ENCODE assay signal across 8 cellular contexts in genomic region chr5:142325677-142326479, GRCh38. TPM values are rescaled to one million over a fixed set of nuclear protein-coding genes. Genes with fewer than 3 reads are reported as not detected.
DNase-seq lines count a peak whose midpoint lies in the region; ATAC-seq and TF ChIP-seq lines count a peak whose summit lies in the region.

No MANE protein-coding gene starts in this region.

- H3K9me3 Mint-ChIP-seq in CD4-positive, CD25-positive, alpha-beta regulatory T cell = no peaks in the 10 kb centered on the region
- H3K9me3 Mint-ChIP-seq in mesothelial cell of epicardium (no peaks in the 10 kb centered on the region), type B pancreatic cell (no peaks in the 10 kb centered on the region)

- H3K4me1 Mint-ChIP-seq in CD4-positive, CD25-positive, alpha-beta regulatory T cell = peaks cover 0 to 31% (median 14%) of the 10 kb centered on the region in 4 donors
- H3K4me1 Mint-ChIP-seq in T-helper 17 cell (peaks cover 25% of the 10 kb centered on the region), mesothelial cell of epicardium (peaks cover 55% of the 10 kb centered on the region), type B pancreatic cell (ENCODE audit: unreplicated experiment) (peaks cover 43% of the 10 kb centered on the region)

- H3K27me3 ChIP-seq in CD4-positive, CD25-positive, alpha-beta regulatory T cell (ENCODE audit: control insufficient read depth, insufficient read depth, low read length) = peaks cover 18% of the 10 kb centered on the region
- no peaks in the 10 kb centered on the region for H3K27me3 ChIP-seq in endocrine pancreas (ENCODE audit: control insufficient read depth, insufficient read depth, low read length)

- no peak overlapping the region for H3K27ac ChIP-seq in CD4-positive, CD25-positive, alpha-beta regulatory T cell (ENCODE audit: insufficient read depth, low read length, poor library complexity, severe bottlenecking)

- H3K4me1 ChIP-seq in CD4-positive, CD25-positive, alpha-beta regulatory T cell (ENCODE audit: control insufficient read depth, insufficient read depth, low read length, poor library complexity, severe bottlenecking) = peaks cover 28% of the 10 kb centered on the region
- no peaks in the 10 kb centered on the region for H3K4me1 ChIP-seq in endocrine pancreas (ENCODE audit: control insufficient read depth, insufficient read depth, low read length)

- no peaks in the 10 kb centered on the region for H3K36me3 ChIP-seq in CD4-positive, CD25-positive, alpha-beta regulatory T cell (ENCODE audit: control insufficient read depth, insufficient read depth, low read length)
- H3K36me3 ChIP-seq in endocrine pancreas (ENCODE audit: control insufficient read depth, insufficient read depth, low read length) = no peaks in the 10 kb centered on the region

- peak overlapping the region in 1 of 3 donors; percentile 76 for H3K27ac Mint-ChIP-seq in CD4-positive, CD25-positive, alpha-beta regulatory T cell
- no peak overlapping the region for H3K27ac Mint-ChIP-seq in T-helper 17 cell
- peak overlapping the region; percentile 78 for H3K27ac Mint-ChIP-seq in mesothelial cell of epicardium
- peak overlapping the region; percentile 94 for H3K27ac Mint-ChIP-seq in type B pancreatic cell

- peaks cover 87% of the 10 kb centered on the region for H3K27me3 Mint-ChIP-seq in CD4-positive, CD25-positive, alpha-beta regulatory T cell
- H3K27me3 Mint-ChIP-seq in T-helper 17 cell (peaks cover 53% of the 10 kb centered on the region), mesothelial cell of epicardium (ENCODE audit: low read depth) (peaks cover 66% of the 10 kb centered on the region), type B pancreatic cell (peaks cover 23% of the 10 kb centered on the region)

- DNase-seq in CD4-positive, CD25-positive, alpha-beta regulatory T cell = peak in 1 of 3 donors; percentile 12
- DNase-seq in HPDE6-E6E7 (ENCODE audit: extremely low spot score) (peak; percentile 58), T-helper 17 cell (no peak), mesothelial cell of epicardium (ENCODE audit: low spot score in 2 of 2, unreplicated experiment in 2 of 2) (peak in 1 of 2 experiments; percentile 60), type B pancreatic cell (ENCODE audit: extremely low spot score, unreplicated experiment) (peak; percentile 74)

- no peak overlapping the region for H3K4me3 ChIP-seq in CD4-positive, CD25-positive, alpha-beta regulatory T cell (ENCODE audit: low read depth, low read length)
- no peak overlapping the region for H3K4me3 ChIP-seq in endocrine pancreas (ENCODE audit: control insufficient read depth, insufficient read depth, low read length)

- no peaks in the 10 kb centered on the region for H3K9me3 ChIP-seq in CD4-positive, CD25-positive, alpha-beta regulatory T cell (ENCODE audit: control insufficient read depth in 2 of 2, low read length in 2 of 2)
- H3K9me3 ChIP-seq in T-helper 17 cell (ENCODE audit: control insufficient read depth, low read length, poor library complexity, severe bottlenecking) = no peaks in the 10 kb centered on the region
- H3K9me3 ChIP-seq in endocrine pancreas (ENCODE audit: control insufficient read depth, low read length) = no peaks in the 10 kb centered on the region

- ATAC-seq in CD4-positive, CD25-positive, alpha-beta regulatory T cell (ENCODE audit: low read depth in 2 of 2) = no peak
- no peak for ATAC-seq in T-helper 17 cell
- no peak for ATAC-seq in GM21529 (IDR thresholded peaks at IDR 0.05; ENCODE audit: unreplicated experiment)
- ATAC-seq in GM18520 (IDR thresholded peaks at IDR 0.05; ENCODE audit: unreplicated experiment) = no peak

- no peak for TF ChIP-seq CTCF in mesothelial cell of epicardium (IDR thresholded peaks at IDR 0.05; ENCODE audit: unreplicated experiment)
- TF ChIP-seq CTCF in type B pancreatic cell (conservative IDR thresholded peaks at IDR 0.05) = no peak

- H3K4me3 Mint-ChIP-seq in CD4-positive, CD25-positive, alpha-beta regulatory T cell = peak overlapping the region; percentile 37 to 84 (median 76)
- H3K4me3 Mint-ChIP-seq in T-helper 17 cell (peak overlapping the region; percentile 82), mesothelial cell of epicardium (peak overlapping the region; percentile 79), type B pancreatic cell (peak overlapping the region; percentile 95)

- peak overlapping the region; percentile 87 for H3K9ac ChIP-seq in endocrine pancreas (ENCODE audit: control insufficient read depth, insufficient read depth, low read length)

- H3K36me3 Mint-ChIP-seq in CD4-positive, CD25-positive, alpha-beta regulatory T cell = peaks cover under 1% of the 10 kb centered on the region
- H3K36me3 Mint-ChIP-seq in T-helper 17 cell (ENCODE audit: low read depth) = peaks cover under 1% of the 10 kb centered on the region
- no peaks in the 10 kb centered on the region for H3K36me3 Mint-ChIP-seq in mesothelial cell of epicardium
- H3K36me3 Mint-ChIP-seq in type B pancreatic cell = no peaks in the 10 kb centered on the region

RNA-seq across cellular contexts. Expression of gene SPRY4, which starts 1.1 kb away (rescaled TPM):
- 0.52 TPM for total RNA-seq in CD4-positive, CD25-positive, alpha-beta regulatory T cell
- polyA plus RNA-seq in CD4-positive, CD25-positive, alpha-beta regulatory T cell = not detected
- total RNA-seq in T-helper 17 cell (under 1 TPM in 1 of 2 donors, not detected in 1; 0.26 TPM), mesothelial cell of epicardium (21.3 to 21.5 TPM (median 21.4 TPM) in 3 replicates), type B pancreatic cell (ENCODE audit: low replicate concordance) (16.1 and 20.7 TPM in 2 replicates)

Comparison
In these comparisons a context has a peak if more than half of its experiments do, and no peak if none do; other contexts are left out.
1. DNase-seq: peak in HPDE6-E6E7 (single experiment) and type B pancreatic cell (single experiment); none in T-helper 17 cell (0 of 3).
2. RNA of gene SPRY4, which starts 1.1 kb away (total RNA-seq): 21.3 to 21.5 TPM in mesothelial cell of epicardium and 16.1 to 20.7 TPM in type B pancreatic cell; 0.52 TPM in CD4-positive, CD25-positive, alpha-beta regulatory T cell (single experiment) and 0.26 TPM in T-helper 17 cell; every median in the first group is over 10 times any median in the second.
3. Peak in every context shown above with its lines, with median percentiles within 50 percentile points of each other: H3K4me3 Mint-ChIP-seq.